9 cellular contexts compared by ENCODE assay signal in genomic region chr4:45831692-45832091, GRCh38.
"Had no signal": no experiment of that assay in that cellular context is flagged by ENCODE, and none has a peak within 500 bp of the region (broad histone marks: within the 10 kb centered on the region; RNA-seq: fewer than 3 reads in every experiment).

No MANE protein-coding gene starts in this region.

- H3K4me1 ChIP-seq: HAP-1 had no signal

- H3K36me3 Mint-ChIP-seq: IgD-negative memory B cell had no signal

- H3K27ac ChIP-seq: GM23248, HL-60 had no signal

- H3K27me3 Mint-ChIP-seq: IgD-negative memory B cell had no signal

- H3K4me1 Mint-ChIP-seq: IgD-negative memory B cell had no signal

- ATAC-seq: HCT116, HepG2 had no signal

- H3K4me3 ChIP-seq: GM23248, HAP-1 had no signal

- H3K4me3 Mint-ChIP-seq: HFFc6, IgD-negative memory B cell had no signal

- H2AFZ ChIP-seq: GM23248 had no signal

- H3K27ac Mint-ChIP-seq: HFFc6, IgD-negative memory B cell had no signal

- H3K9ac ChIP-seq: GM23248 had no signal

- H3K9me3 ChIP-seq: HAP-1 had no signal

- DNase-seq: GM23248, GOT3, H7, HFFc6 had no signal

- H3K36me3 ChIP-seq: HAP-1 had no signal

- FAIRE-seq: HepG2 had no signal
